ENCODE assay signal across 12 cellular contexts in the genomic region with DNA sequence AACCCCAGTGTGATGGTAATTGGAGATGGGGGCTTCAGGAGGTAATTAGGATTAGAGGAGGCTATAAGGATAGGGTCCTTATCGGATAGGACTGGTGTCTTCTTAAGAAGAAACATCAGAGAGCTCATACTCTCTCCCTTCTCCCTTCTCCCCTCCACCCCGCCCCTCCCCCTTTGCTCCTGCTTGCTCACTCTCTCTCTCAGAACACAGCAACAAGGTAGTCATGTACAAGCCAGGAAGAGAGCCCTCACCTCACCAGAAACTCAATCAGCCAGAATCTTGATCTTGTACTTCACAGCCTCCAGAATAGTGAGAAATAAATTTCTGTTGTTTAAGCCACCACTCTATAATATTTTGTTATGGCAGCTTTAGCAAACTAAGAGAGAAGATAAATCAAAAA. TPM values are rescaled to one million over a fixed set of nuclear protein-coding genes. Genes with fewer than 3 reads are reported as not detected.
DNase-seq lines count a peak whose midpoint lies in the region; ATAC-seq and TF ChIP-seq lines count a peak whose summit lies in the region.
"Had no signal": no experiment of that assay in that cellular context is flagged by ENCODE, and none has a peak within 500 bp of the region (broad histone marks: within the 10 kb centered on the region; RNA-seq: fewer than 3 reads in every experiment).

No MANE protein-coding gene starts in this region.

- no peak for ATAC-seq in activated naive CD4-positive, alpha-beta T cell treated with anti-CD3 and anti-CD28 coated beads, Interleukin-2, amount 50 U/mL, for 72 hours
- ATAC-seq in T-helper 17 cell (no peak), left ventricle myocardium superior (no peak)

- peaks cover 5 to 6% of the 10 kb centered on the region in 2 donors for H3K36me3 Mint-ChIP-seq in activated naive CD4-positive, alpha-beta T cell treated with anti-CD3 and anti-CD28 coated beads, Interleukin-2, amount 50 U/mL, for 72 hours
- H3K36me3 Mint-ChIP-seq in T-helper 17 cell (ENCODE audit: low read depth): peaks cover 8% of the 10 kb centered on the region

- WGBS in thyroid gland, 2 donors: 87 to 91% methylated on average over 2 of the region's 2 CpGs

- H3K27me3 ChIP-seq in thyroid gland: no peaks in the 10 kb centered on the region

- H3K36me3 ChIP-seq in thyroid gland: no peaks in the 10 kb centered on the region

- peaks cover 0 to 6% of the 10 kb centered on the region in 2 donors for H3K9me3 Mint-ChIP-seq in activated naive CD4-positive, alpha-beta T cell treated with anti-CD3 and anti-CD28 coated beads, Interleukin-2, amount 50 U/mL, for 72 hours

- H3K27ac ChIP-seq in thyroid gland: no peak overlapping the region

- H3K9me3 ChIP-seq in T-helper 17 cell (ENCODE audit: control insufficient read depth, low read length, poor library complexity, severe bottlenecking) (no peaks in the 10 kb centered on the region), thyroid gland (no peaks in the 10 kb centered on the region)

- no peaks in the 10 kb centered on the region for H3K4me1 ChIP-seq in thyroid gland

- H3K4me3 ChIP-seq in thyroid gland (replicated peaks in 1 of 3): no peak overlapping the region

- peak; percentile 41 for DNase-seq in activated naive CD4-positive, alpha-beta T cell treated with anti-CD3 and anti-CD28 coated beads, Interleukin-2, amount 50 U/mL, for 16 hours
- DNase-seq in activated naive CD4-positive, alpha-beta T cell treated with anti-CD3 and anti-CD28 coated beads, Interleukin-2, amount 50 U/mL, for 72 hours (ENCODE audit: low spot score in 2 of 2): no peak
- DNase-seq in T-helper 17 cell (no peak), glomerular visceral epithelial cell (ENCODE audit: extremely low spot score) (peak; percentile 31), thyroid gland (peak; percentile 9 to 39), left ventricle myocardium superior (no peak), retina (no peak), T-helper 1 cell (no peak)
- DNase-seq: activated effector memory CD4-positive, alpha-beta T cell treated with anti-CD3 and anti-CD28 coated beads, Interleukin-2, amount 50 U/mL, for 16 hours; CD4-positive, CD25-positive, alpha-beta regulatory T cell; small intestine; T-helper 9 cell had no signal

- no peak overlapping the region for H3K27ac Mint-ChIP-seq in activated naive CD4-positive, alpha-beta T cell treated with anti-CD3 and anti-CD28 coated beads, Interleukin-2, amount 50 U/mL, for 72 hours
- peak overlapping the region; percentile 77 for H3K27ac Mint-ChIP-seq in T-helper 17 cell

- H3K4me3 Mint-ChIP-seq in T-helper 17 cell: no peak overlapping the region

- no peaks in the 10 kb centered on the region for H3K27me3 Mint-ChIP-seq in T-helper 17 cell
- H3K27me3 Mint-ChIP-seq: CD4-positive, CD25-positive, alpha-beta regulatory T cell had no signal

- H3K4me1 Mint-ChIP-seq in T-helper 17 cell: peaks cover 38% of the 10 kb centered on the region

- intact Hi-C loops in thyroid gland (cut with DNase I): no loop called here
- intact Hi-C loops in left ventricle myocardium superior (cut with micrococcal nuclease): no loop called here

- TF ChIP-seq POLR2A in thyroid gland (IDR thresholded peaks at IDR 0.05): no peak

- no peak for TF ChIP-seq CTCF in thyroid gland (IDR thresholded peaks at IDR 0.05)

RNA-seq across cellular contexts. Expression of gene DDX60L, which starts 4.5 kb away (rescaled TPM):
- 1 to 10 TPM; 4.5 to 8.7 TPM for total RNA-seq in activated naive CD4-positive, alpha-beta T cell treated with anti-CD3 and anti-CD28 coated beads, Interleukin-2, amount 50 U/mL, for 72 hours
- total RNA-seq in T-helper 17 cell (10 to 100 TPM; 42.2 to 45.3 TPM), thyroid gland (10 to 100 TPM; 16.4 to 33.9 (median 27.2) TPM), left ventricle myocardium superior (9.7 TPM)

RNA-seq across cellular contexts. Expression of gene PALLD, which starts 21.1 kb away (rescaled TPM):
- 10 to 100 TPM in 1 of 2 donors, 1 to 10 TPM in 1; 2.8 to 30.1 TPM for total RNA-seq in activated naive CD4-positive, alpha-beta T cell treated with anti-CD3 and anti-CD28 coated beads, Interleukin-2, amount 50 U/mL, for 72 hours
- total RNA-seq in T-helper 17 cell: under 1 TPM; 0.26 to 0.67 TPM
- 100 to 1,000 TPM; 152 to 311 (median 226) TPM for total RNA-seq in thyroid gland
- total RNA-seq in left ventricle myocardium superior: 998 TPM

Comparison
In these comparisons a context has a peak if more than half of its experiments do, and no peak if none do; other contexts are left out.
1. DNase-seq: peak in activated naive CD4-positive, alpha-beta T cell treated with anti-CD3 and anti-CD28 coated beads, Interleukin-2, amount 50 U/mL, for 16 hours (single experiment), glomerular visceral epithelial cell (single experiment) and thyroid gland (2 of 2); none in activated naive CD4-positive, alpha-beta T cell treated with anti-CD3 and anti-CD28 coated beads, Interleukin-2, amount 50 U/mL, for 72 hours (0 of 2), T-helper 17 cell (0 of 3), left ventricle myocardium superior (single experiment), retina (single experiment) and T-helper 1 cell (0 of 5).
2. RNA of gene PALLD, which starts 21.1 kb away (total RNA-seq): 998 TPM in left ventricle myocardium superior (single experiment) and 152 to 311 TPM in thyroid gland; 2.8 to 30.1 TPM in activated naive CD4-positive, alpha-beta T cell treated with anti-CD3 and anti-CD28 coated beads, Interleukin-2, amount 50 U/mL, for 72 hours and 0.26 to 0.67 TPM in T-helper 17 cell; every median in the first group is over 4 times any median in the second.